ENCODE assay signal across 24 cellular contexts in genomic region chr13:75607447-75607846, GRCh38. TPM values are rescaled to one million over a fixed set of nuclear protein-coding genes. Genes with fewer than 3 reads are reported as not detected.
A peak's percentile ranks its signal among the peaks of the same experiment; 100 is the strongest.
DNase-seq lines count a peak whose midpoint lies in the region; ATAC-seq, FAIRE-seq and TF ChIP-seq lines count a peak whose summit lies in the region.
"Had no signal": no experiment of that assay in that cellular context is flagged by ENCODE, and none has a peak within 500 bp of the region (broad histone marks: within the 10 kb centered on the region; RNA-seq: fewer than 3 reads in every experiment).

No MANE protein-coding gene starts in this region.

- H4K20me1 ChIP-seq in HepG2 (ENCODE audit: insufficient read depth, low read length) (no peaks in the 10 kb centered on the region), mammary epithelial cell (ENCODE audit: insufficient read depth, low read length) (no peaks in the 10 kb centered on the region)
- H4K20me1 ChIP-seq: BLaER1 had no signal

- in situ Hi-C loops in HepG2 (cut with HindIII; ENCODE audit: extremely low pct_ligation_motif_present, low pct_unique_long_range_greater_than_20kb), result no loop called here
- in situ Hi-C loops in mammary epithelial cell (cut with MboI; ENCODE audit: low sequenced_read_pairs in 2 of 2), result no loop called here

- POLR2A ChIA-PET in HepG2 (lab: Yijun Ruan, JAX), result no interaction called here

- no peak for TF ChIP-seq CTCF in HepG2 (CRISPR knock-in tag; IDR thresholded peaks at IDR 0.05)
- no peak for TF ChIP-seq CTCF in right lobe of liver (IDR thresholded peaks at IDR 0.05)
- TF ChIP-seq CTCF in mammary epithelial cell (conservative IDR thresholded peaks at IDR 0.05 in 1 of 2, IDR thresholded peaks at IDR 0.05 in 1 of 2; ENCODE audit: extremely low read depth in 1 of 2, insufficient read depth in 1 of 2, low read depth in 1 of 2, low read length in 2 of 2), result no peak
- TF ChIP-seq CTCF in chondrocyte (IDR thresholded peaks at IDR 0.05), result no peak
- no peak for TF ChIP-seq CTCF in left ventricle myocardium inferior (IDR thresholded peaks at IDR 0.05; ENCODE audit: borderline replicate concordance)

- H3K27me3 ChIP-seq in HepG2 (ENCODE audit: control insufficient read depth in 1 of 2, insufficient read depth in 2 of 2, low read length in 2 of 2) (no peaks in the 10 kb centered on the region), right lobe of liver (no peaks in the 10 kb centered on the region), mammary epithelial cell (ENCODE audit: insufficient read depth, low read length) (no peaks in the 10 kb centered on the region), left ventricle myocardium inferior (ENCODE audit: low read depth) (no peaks in the 10 kb centered on the region)
- no peaks in the 10 kb centered on the region for H3K27me3 ChIP-seq in effector memory CD4-positive, alpha-beta T cell (replicated peaks; ENCODE audit: control insufficient read depth, insufficient read depth, low read length, poor library complexity, severe bottlenecking)
- H3K27me3 ChIP-seq: BLaER1, Peyer's patch had no signal

- DNase-seq in HepG2 (ENCODE audit: low spot score), result peak; percentile 6
- no peak for DNase-seq in right lobe of liver
- DNase-seq in LoVo (ENCODE audit: low spot score), result peak; percentile 29
- DNase-seq in mammary epithelial cell, result peak; percentile 79
- DNase-seq in chondrocyte (ENCODE audit: low spot score), result no peak
- DNase-seq in left ventricle myocardium inferior, result no peak
- DNase-seq in H4 (ENCODE audit: low spot score), result no peak
- DNase-seq in effector memory CD4-positive, alpha-beta T cell, result no peak
- DNase-seq: CD4-positive, CD25-positive, alpha-beta regulatory T cell; GOT3; NCI-H1092 treated with DMSO at 0.1 percent for 48 hours; NCI-H1436; NCI-H187; NCI-H2081 treated with DMSO at 0.1 percent for 48 hours; NCI-H446; NCI-H524 treated with DMSO at 0.1 percent for 48 hours; Peyer's patch; SHP77 treated with DMSO at 0.1 percent for 48 hours; SW 1271 had no signal

- H3K4me3 Mint-ChIP-seq in chondrocyte (ENCODE audit: unreplicated experiment), result no peak overlapping the region
- H3K4me3 Mint-ChIP-seq: CD4-positive, CD25-positive, alpha-beta regulatory T cell; T-helper 1 cell treated with Interleukin-12 subunit alpha and Interleukin-12 subunit beta and Interleukin-4 antibody, amounts not matched to agents 30 μg/mL and 1 μg/mL, for 36 hours had no signal

- peaks cover 0 to 1% of the 10 kb centered on the region in 2 experiments; a peak in 1 of 5 replicates for H3K36me3 ChIP-seq in HepG2 (replicated peaks in 1 of 2; ENCODE audit: control insufficient read depth in 1 of 2, insufficient read depth in 2 of 2, low read length in 2 of 2)
- peaks cover 0 to 4% (median 0%) of the 10 kb centered on the region in 4 donors for H3K36me3 ChIP-seq in right lobe of liver
- H3K36me3 ChIP-seq in mammary epithelial cell (ENCODE audit: insufficient read depth, low read length), result peaks cover 16% of the 10 kb centered on the region
- peaks cover 6% of the 10 kb centered on the region for H3K36me3 ChIP-seq in left ventricle myocardium inferior
- H3K36me3 ChIP-seq in effector memory CD4-positive, alpha-beta T cell (ENCODE audit: control insufficient read depth, insufficient read depth, low read length), result peaks cover 5% of the 10 kb centered on the region
- H3K36me3 ChIP-seq: Peyer's patch had no signal

- BruUV-seq in HepG2 (replicated peaks; lab: Mats Ljungman, UMichigan) (no TSS peak), mammary epithelial cell (replicated peaks; lab: Mats Ljungman, UMichigan) (no TSS peak)

- H3K27ac ChIP-seq in HepG2 (ENCODE audit: extremely low read length, insufficient read depth, low read length) (no peak overlapping the region), right lobe of liver (no peak overlapping the region), mammary epithelial cell (ENCODE audit: insufficient read depth, low read depth, low read length) (no peak overlapping the region), left ventricle myocardium inferior (replicated peaks) (no peak overlapping the region)
- H3K27ac ChIP-seq in effector memory CD4-positive, alpha-beta T cell (ENCODE audit: insufficient read depth, low read length, poor library complexity, severe bottlenecking), result no peak overlapping the region
- H3K27ac ChIP-seq: BLaER1, Peyer's patch had no signal

- CTCF ChIA-PET in HepG2 (lab: Yijun Ruan, JAX; ENCODE audit: low intra/inter-chr PET ratio, low total read pairs), result no interaction called here
- CTCF ChIA-PET in mammary epithelial cell (lab: Charles Lee; ENCODE audit: low non-redundant PET), result no interaction called here

- TF ChIP-seq RAD21 in HepG2 (CRISPR knock-in tag; IDR thresholded peaks at IDR 0.05), result no peak

- H3K79me2 ChIP-seq in HepG2 (ENCODE audit: insufficient read depth, low read length) (no peaks in the 10 kb centered on the region), mammary epithelial cell (ENCODE audit: insufficient read depth, low read length) (no peaks in the 10 kb centered on the region)

- no peaks in the 10 kb centered on the region for H3K27me3 Mint-ChIP-seq in chondrocyte (ENCODE audit: low read depth)
- H3K27me3 Mint-ChIP-seq: CD4-positive, CD25-positive, alpha-beta regulatory T cell had no signal

- H3K4me2 ChIP-seq in HepG2 (ENCODE audit: low read depth, low read length), result no peak overlapping the region
- H3K4me2 ChIP-seq in mammary epithelial cell (ENCODE audit: insufficient read depth, low read depth, low read length), result no peak overlapping the region
- H3K4me2 ChIP-seq: BLaER1 had no signal

- H3K4me3 ChIP-seq in HepG2 (replicated peaks in 1 of 3; ENCODE audit: insufficient read depth in 1 of 3, low read depth in 2 of 3, low read length in 3 of 3) (no peak overlapping the region), right lobe of liver (no peak overlapping the region), mammary epithelial cell (replicated peaks in 1 of 3; ENCODE audit: insufficient read depth in 1 of 3, low read depth in 2 of 3, low read length in 3 of 3) (no peak overlapping the region), left ventricle myocardium inferior (no peak overlapping the region)
- H3K4me3 ChIP-seq in effector memory CD4-positive, alpha-beta T cell (ENCODE audit: insufficient read depth, low read depth, low read length, poor library complexity, severe bottlenecking), result no peak overlapping the region
- H3K4me3 ChIP-seq: BLaER1, Peyer's patch had no signal

- no peaks in the 10 kb centered on the region for H3K9me3 ChIP-seq in HepG2 (ENCODE audit: low read length)
- no peaks in the 10 kb centered on the region for H3K9me3 ChIP-seq in right lobe of liver
- no peaks in the 10 kb centered on the region for H3K9me3 ChIP-seq in mammary epithelial cell (replicated peaks; ENCODE audit: insufficient read depth, low read length)
- no peaks in the 10 kb centered on the region for H3K9me3 ChIP-seq in left ventricle myocardium inferior (replicated peaks)
- H3K9me3 ChIP-seq in effector memory CD4-positive, alpha-beta T cell (ENCODE audit: control insufficient read depth, low read length), result no peaks in the 10 kb centered on the region
- H3K9me3 ChIP-seq: BLaER1, Peyer's patch had no signal

- peaks cover 9% of the 10 kb centered on the region for H3K36me3 Mint-ChIP-seq in chondrocyte (ENCODE audit: low read depth)

- TF ChIP-seq POLR2A in HepG2 (IDR thresholded peaks at IDR 0.05; ENCODE audit: insufficient read depth in 1 of 2, low read depth in 2 of 2, low read length in 2 of 2) (no peak), right lobe of liver (IDR thresholded peaks at IDR 0.05) (no peak)

- intact Hi-C loops in HepG2 (cut with micrococcal nuclease; ENCODE audit: unreplicated experiment) (loop anchor here (5.0 kb wide), 1 partner anchor 55 kb away; no protein-coding TSS in a partner anchor), right lobe of liver (cut with DNase I) (no loop called here), mammary epithelial cell (cut with micrococcal nuclease) (no loop called here), left ventricle myocardium inferior (cut with micrococcal nuclease) (no loop called here)

- no peak overlapping the region for H2AFZ ChIP-seq in HepG2 (ENCODE audit: low read length)
- H2AFZ ChIP-seq in mammary epithelial cell (ENCODE audit: low read depth, low read length), result no peak overlapping the region

- H3K27ac Mint-ChIP-seq in chondrocyte (ENCODE audit: unreplicated experiment), result no peak overlapping the region
- H3K27ac Mint-ChIP-seq: CD4-positive, CD25-positive, alpha-beta regulatory T cell; T-helper 1 cell treated with Interleukin-12 subunit alpha and Interleukin-12 subunit beta and Interleukin-4 antibody, amounts not matched to agents 30 μg/mL and 1 μg/mL, for 36 hours had no signal

- H3K4me1 ChIP-seq in HepG2 (ENCODE audit: insufficient read depth, low read length) (no peaks in the 10 kb centered on the region; the same call in 1 of the 2 replicates), right lobe of liver (no peaks in the 10 kb centered on the region), mammary epithelial cell (ENCODE audit: insufficient read depth, low read length) (peaks cover 10% of the 10 kb centered on the region), left ventricle myocardium inferior (no peaks in the 10 kb centered on the region)
- H3K4me1 ChIP-seq in effector memory CD4-positive, alpha-beta T cell (ENCODE audit: control insufficient read depth, insufficient read depth, low read length, poor library complexity, severe bottlenecking), result no peaks in the 10 kb centered on the region
- H3K4me1 ChIP-seq: BLaER1, Peyer's patch had no signal

- TF ChIP-seq EP300 in HepG2 (IDR thresholded peaks at IDR 0.05; ENCODE audit: low read depth in 2 of 2, low read length in 2 of 2) (no peak), HepG2 (CRISPR knock-in tag; IDR thresholded peaks at IDR 0.05; ENCODE audit: borderline replicate concordance) (no peak)

- H3K4me1 Mint-ChIP-seq in chondrocyte (ENCODE audit: low read depth), result peaks cover under 1% of the 10 kb centered on the region

- no peak for ATAC-seq in HepG2
- ATAC-seq in right lobe of liver, result no peak

- dilution Hi-C loops in mammary epithelial cell (cut with HindIII; ENCODE audit: low sequenced_read_pairs), result no loop called here

- 95% methylated on average over 2 of the region's 2 CpGs for WGBS in HepG2 (ENCODE audit: low lambda C conversion rate)
- 96% methylated on average over 2 of the region's 2 CpGs for WGBS in right lobe of liver (ENCODE audit: insufficient coverage, low coverage, low lambda C conversion rate, missing lambda C conversion rate)
- 85% methylated on average over 2 of the region's 2 CpGs for WGBS in mammary epithelial cell (ENCODE audit: low coverage, missing lambda C conversion rate)

- H3K9ac ChIP-seq in HepG2 (ENCODE audit: insufficient read depth, low read depth, low read length), result no peak overlapping the region
- H3K9ac ChIP-seq in mammary epithelial cell (ENCODE audit: insufficient read depth, low read length), result no peak overlapping the region
- H3K9ac ChIP-seq: BLaER1 had no signal

- no peak for FAIRE-seq in HepG2 (lab: Jason Lieb, UNC)
- FAIRE-seq: A204.1, G401.6, HTR-8/SVneo had no signal

- H3K9me3 Mint-ChIP-seq in chondrocyte (ENCODE audit: low read depth), result no peaks in the 10 kb centered on the region
- H3K9me3 Mint-ChIP-seq: CD4-positive, CD25-positive, alpha-beta regulatory T cell; T-helper 1 cell treated with Interleukin-12 subunit alpha and Interleukin-12 subunit beta and Interleukin-4 antibody, amounts not matched to agents 30 μg/mL and 1 μg/mL, for 36 hours had no signal

RNA-seq across cellular contexts. Expression of gene LMO7, which starts 28.7 kb away (rescaled TPM):
- 47.7 and 121 TPM in 2 replicates for total RNA-seq in HepG2 (2016; rRNA removed; fragmentation: Illumina TruSeq; extraction: Trizol)
- total RNA-seq in HepG2 (2016; cell fraction: cytosol; rRNA removed; fragmentation: Illumina TruSeq; extraction: Trizol; ENCODE audit: low read depth), result 14.4 and 17.3 TPM in 2 replicates
- 41.5 and 129 TPM in 2 replicates for total RNA-seq in HepG2 (2016; cell fraction: insoluble cytoplasmic fraction; rRNA removed; fragmentation: Illumina TruSeq; extraction: Trizol)
- total RNA-seq in HepG2 (2016; cell fraction: membrane; rRNA removed; fragmentation: Illumina TruSeq; extraction: Trizol), result 23.0 and 30.9 TPM in 2 replicates
- 246 and 252 TPM in 2 replicates for total RNA-seq in HepG2 (2016; cell fraction: nucleus; rRNA removed; fragmentation: Illumina TruSeq; extraction: Trizol)
- 31.4 and 34.0 TPM in 2 replicates for polyA plus RNA-seq in HepG2 (2011; rRNA removed)
- polyA plus RNA-seq in HepG2 (2011; cell fraction: cytosol; rRNA removed), result 9.1 and 11.5 TPM in 2 replicates
- 216 and 237 TPM in 2 replicates for polyA plus RNA-seq in HepG2 (2011; cell fraction: nucleus; rRNA removed)
- polyA plus RNA-seq in HepG2 (2012), result 50.1 and 98.6 TPM in 2 replicates
- polyA plus RNA-seq in HepG2 (2016; cell fraction: cytosol; fragmentation: Illumina TruSeq; extraction: Trizol; ENCODE audit: low read depth), result 1.3 and 1.8 TPM in 2 replicates
- 21.5 and 26.6 TPM in 2 replicates for polyA plus RNA-seq in HepG2 (2016; cell fraction: insoluble cytoplasmic fraction; fragmentation: Illumina TruSeq; extraction: Trizol; ENCODE audit: low read depth)
- polyA plus RNA-seq in HepG2 (2016; cell fraction: membrane; fragmentation: Illumina TruSeq; extraction: Trizol; ENCODE audit: low read depth), result 4.6 TPM in 2 replicates
- 237 TPM in 2 replicates for polyA plus RNA-seq in HepG2 (2016; cell fraction: nucleus; fragmentation: Illumina TruSeq; extraction: Trizol; ENCODE audit: insufficient read depth, low read depth)
- 45.7 and 74.9 TPM in 2 replicates for polyA minus RNA-seq in HepG2 (2011; rRNA and poly(A)+ RNA removed; ENCODE audit: low replicate concordance)
- polyA minus RNA-seq in HepG2 (2011; cell fraction: cytosol; rRNA and poly(A)+ RNA removed), result 28.7 and 31.4 TPM in 2 replicates
- 322 and 350 TPM in 2 replicates for polyA minus RNA-seq in HepG2 (2011; cell fraction: nucleus; rRNA and poly(A)+ RNA removed)
- total RNA-seq in right lobe of liver, result 10 to 100 TPM; 42.3 to 60.2 (median 51.1) TPM
- total RNA-seq in mammary epithelial cell, result 10 to 100 TPM; 26.4 to 44.8 TPM
- polyA plus RNA-seq in mammary epithelial cell, result 7.1 TPM
- 53.8 TPM for polyA minus RNA-seq in mammary epithelial cell
- 199 to 335 TPM (median 201 TPM) in 3 replicates for total RNA-seq in chondrocyte
- total RNA-seq in left ventricle myocardium inferior, result 446 TPM
- 8.8 and 14.1 TPM in 2 replicates for total RNA-seq in H4 (2014; rRNA removed; shearing (Covaris generic))

RNA-seq across cellular contexts. Expression of gene UCHL3, which starts 57.9 kb away (rescaled TPM):
- total RNA-seq in HepG2 (2016; rRNA removed; fragmentation: Illumina TruSeq; extraction: Trizol) (93.3 and 123 TPM in 2 replicates), right lobe of liver (10 to 100 TPM; 14.8 to 33.9 (median 21.9) TPM), mammary epithelial cell (10 to 100 TPM; 82.3 to 85.4 TPM), chondrocyte (28.0 to 29.5 TPM (median 29.5 TPM) in 3 replicates), left ventricle myocardium inferior (23.2 TPM)
- 82.5 and 87.8 TPM in 2 replicates for total RNA-seq in HepG2 (2016; cell fraction: cytosol; rRNA removed; fragmentation: Illumina TruSeq; extraction: Trizol; ENCODE audit: low read depth)
- total RNA-seq in HepG2 (2016; cell fraction: insoluble cytoplasmic fraction; rRNA removed; fragmentation: Illumina TruSeq; extraction: Trizol), result 92.3 and 138 TPM in 2 replicates
- 68.3 and 73.9 TPM in 2 replicates for total RNA-seq in HepG2 (2016; cell fraction: membrane; rRNA removed; fragmentation: Illumina TruSeq; extraction: Trizol)
- 37.1 and 40.3 TPM in 2 replicates for total RNA-seq in HepG2 (2016; cell fraction: nucleus; rRNA removed; fragmentation: Illumina TruSeq; extraction: Trizol)
- polyA plus RNA-seq in HepG2 (2011; rRNA removed) (31.1 and 36.2 TPM in 2 replicates), mammary epithelial cell (84.5 TPM)
- polyA plus RNA-seq in HepG2 (2011; cell fraction: cytosol; rRNA removed), result 15.7 and 23.5 TPM in 2 replicates
- polyA plus RNA-seq in HepG2 (2011; cell fraction: nucleus; rRNA removed), result 4.5 and 6.3 TPM in 2 replicates
- 33.4 and 35.9 TPM in 2 replicates for polyA plus RNA-seq in HepG2 (2012)
- polyA plus RNA-seq in HepG2 (2016; cell fraction: cytosol; fragmentation: Illumina TruSeq; extraction: Trizol; ENCODE audit: low read depth), result 60.9 and 71.4 TPM in 2 replicates
- polyA plus RNA-seq in HepG2 (2016; cell fraction: insoluble cytoplasmic fraction; fragmentation: Illumina TruSeq; extraction: Trizol; ENCODE audit: low read depth), result 138 and 144 TPM in 2 replicates
- 57.9 and 64.7 TPM in 2 replicates for polyA plus RNA-seq in HepG2 (2016; cell fraction: membrane; fragmentation: Illumina TruSeq; extraction: Trizol; ENCODE audit: low read depth)
- 53.6 and 63.6 TPM in 2 replicates for polyA plus RNA-seq in HepG2 (2016; cell fraction: nucleus; fragmentation: Illumina TruSeq; extraction: Trizol; ENCODE audit: insufficient read depth, low read depth)
- polyA minus RNA-seq in HepG2 (2011; rRNA and poly(A)+ RNA removed; ENCODE audit: low replicate concordance), result 2.7 and 5.8 TPM in 2 replicates
- polyA minus RNA-seq in HepG2 (2011; cell fraction: cytosol; rRNA and poly(A)+ RNA removed), result 10.5 and 16.3 TPM in 2 replicates
- 10.6 and 12.6 TPM in 2 replicates for polyA minus RNA-seq in HepG2 (2011; cell fraction: nucleus; rRNA and poly(A)+ RNA removed)
- polyA minus RNA-seq in mammary epithelial cell, result 45.0 TPM
- 55.5 and 57.5 TPM in 2 replicates for total RNA-seq in H4 (2014; rRNA removed; shearing (Covaris generic))

Comparison
In these comparisons a context has a peak if more than half of its experiments do, and no peak if none do; other contexts are left out.
1. DNase-seq: peak in HepG2 (single experiment), LoVo (single experiment) and mammary epithelial cell (single experiment); none in right lobe of liver (0 of 3), chondrocyte (single experiment), left ventricle myocardium inferior (single experiment), H4 (single experiment) and effector memory CD4-positive, alpha-beta T cell (0 of 3).